Comparison of ENCODE assay signal across 8 cellular contexts in the genomic region with DNA sequence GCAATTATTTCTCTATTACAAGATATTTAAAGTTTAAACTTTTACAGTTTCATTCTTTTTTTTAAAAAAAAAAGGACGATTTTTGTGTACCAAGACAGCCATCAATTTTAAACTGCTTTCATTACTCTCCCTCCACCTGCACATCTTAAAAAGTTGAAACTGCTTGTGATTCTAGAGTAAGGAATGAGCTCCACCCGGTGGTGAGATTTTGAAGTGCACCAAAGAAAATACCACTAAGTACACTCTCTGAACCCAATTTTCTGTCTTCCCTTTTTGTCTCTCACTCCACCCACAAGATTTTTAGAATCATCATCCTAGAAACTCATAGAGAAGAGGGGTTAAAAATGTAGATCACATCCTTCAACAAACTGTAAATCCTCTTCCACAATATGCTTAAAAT.
DNase-seq lines count a peak whose midpoint lies in the region; ATAC-seq and TF ChIP-seq lines count a peak whose summit lies in the region.

No MANE protein-coding gene starts in this region.

- ATAC-seq in HG02870 (IDR thresholded peaks at IDR 0.05; ENCODE audit: unreplicated experiment) = peak; percentile 71

- peak; percentile 32 for DNase-seq in activated gamma-delta T cell treated with Interleukin-2 at 50 U/mL for 16 hours
- DNase-seq in activated gamma-delta T cell (lab: John Stamatoyannopoulos, UW) = no peak
- DNase-seq in NCI-H69 (lab: John Stamatoyannopoulos, UW) = peak; percentile 55
- peak; percentile 57 for DNase-seq in activated CD8-positive, alpha-beta memory T cell treated with anti-CD3 and anti-CD28 coated beads, Interleukin-2, amount 50 U/mL, for 48 hours
- DNase-seq in foreskin fibroblast = peak in 1 of 2 donors; percentile 69
- DNase-seq in pons (ENCODE audit: low spot score) = peak; percentile 35
- DNase-seq in DMS79 treated with DMSO at 0.1 percent for 48 hours (lab: John Stamatoyannopoulos, UW) = no peak

- TF ChIP-seq CTCF in foreskin fibroblast (IDR thresholded peaks at IDR 0.05; ENCODE audit: low read depth, low read length) = peak; percentile 47

- no peak overlapping the region for H3K4me3 ChIP-seq in foreskin fibroblast (ENCODE audit: low read depth in 1 of 2, low read length in 2 of 2)

Comparison
In these comparisons a context has a peak if more than half of its experiments do, and no peak if none do; other contexts are left out.
1. DNase-seq: peak in activated gamma-delta T cell treated with Interleukin-2 at 50 U/mL for 16 hours (single experiment), NCI-H69 (single experiment), activated CD8-positive, alpha-beta memory T cell treated with anti-CD3 and anti-CD28 coated beads, Interleukin-2, amount 50 U/mL, for 48 hours (single experiment) and pons (single experiment); none in activated gamma-delta T cell (single experiment) and DMS79 treated with DMSO at 0.1 percent for 48 hours (single experiment).